In the genomic region with DNA sequence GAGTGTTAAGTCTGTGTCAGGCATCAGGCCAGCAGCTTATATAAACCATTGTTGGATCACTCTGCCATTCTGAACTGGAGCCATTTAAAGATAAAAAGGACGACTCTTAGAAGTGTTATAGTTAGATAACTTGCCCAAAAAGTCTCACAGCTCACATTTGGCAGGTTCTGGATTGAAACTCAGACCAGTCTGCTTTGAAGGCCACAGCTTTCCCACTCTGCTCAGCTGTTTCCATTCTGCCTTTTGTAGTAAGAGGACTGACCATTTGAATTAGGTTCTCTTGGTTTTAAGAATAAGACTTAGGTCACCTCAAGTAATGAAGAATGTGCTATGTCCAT, we compare ENCODE assay signal across 12 cellular contexts.
DNase-seq lines count a peak whose midpoint lies in the region; ATAC-seq and TF ChIP-seq lines count a peak whose summit lies in the region.
"Had no signal": no experiment of that assay in that cellular context is flagged by ENCODE, and none has a peak within 500 bp of the region (broad histone marks: within the 10 kb centered on the region; RNA-seq: fewer than 3 reads in every experiment).

No MANE protein-coding gene starts in this region.

- H3K4me2 ChIP-seq in hepatocyte = no peak overlapping the region

- no peak for TF ChIP-seq CTCF in hepatocyte (IDR thresholded peaks at IDR 0.05; ENCODE audit: poor library complexity)
- no peak for TF ChIP-seq CTCF in thyroid gland (IDR thresholded peaks at IDR 0.05)
- TF ChIP-seq CTCF in psoas muscle (IDR thresholded peaks at IDR 0.05) = no peak

- TF ChIP-seq POLR2A in thyroid gland (IDR thresholded peaks at IDR 0.05) = no peak

- H3K4me3 ChIP-seq in SJSA1 = no peak overlapping the region
- H3K4me3 ChIP-seq in hepatocyte = no peak overlapping the region
- no peak overlapping the region for H3K4me3 ChIP-seq in thyroid gland (replicated peaks in 1 of 3)
- no peak overlapping the region for H3K4me3 ChIP-seq in psoas muscle
- H3K4me3 ChIP-seq: adrenal gland, SK-N-MC had no signal

- H3K27me3 Mint-ChIP-seq in activated CD8-positive, alpha-beta memory T cell treated with anti-CD3 and anti-CD28 coated beads, Interleukin-2, amount 10 ng/mL, durations not matched to agents 7 days and 5 days = no peaks in the 10 kb centered on the region

- peaks cover 44% of the 10 kb centered on the region for H3K4me1 Mint-ChIP-seq in activated CD8-positive, alpha-beta memory T cell treated with anti-CD3 and anti-CD28 coated beads, Interleukin-2, amount 10 ng/mL, durations not matched to agents 7 days and 5 days

- intact Hi-C loops in thyroid gland (cut with DNase I) = no loop called here
- intact Hi-C loops in psoas muscle (cut with DNase I) = no loop called here

- no peaks in the 10 kb centered on the region for H4K20me1 ChIP-seq in hepatocyte (ENCODE audit: insufficient read depth, poor library complexity, severe bottlenecking)

- H3K9me3 Mint-ChIP-seq in activated CD8-positive, alpha-beta memory T cell treated with anti-CD3 and anti-CD28 coated beads, Interleukin-2, amount 10 ng/mL, durations not matched to agents 7 days and 5 days (ENCODE audit: low read depth) = no peaks in the 10 kb centered on the region
- H3K9me3 Mint-ChIP-seq: nephron progenitor cell had no signal

- ATAC-seq in activated CD8-positive, alpha-beta memory T cell treated with anti-CD3 and anti-CD28 coated beads, Interleukin-2, amount 10 ng/mL, durations not matched to agents 7 days and 5 days = no peak
- ATAC-seq in GM19328 (IDR thresholded peaks at IDR 0.05; ENCODE audit: unreplicated experiment) = no peak
- no peak for ATAC-seq in psoas muscle

- H3K9me3 ChIP-seq in SJSA1 (replicated peaks) (no peaks in the 10 kb centered on the region), hepatocyte (ENCODE audit: low read depth) (no peaks in the 10 kb centered on the region), thyroid gland (no peaks in the 10 kb centered on the region), psoas muscle (no peaks in the 10 kb centered on the region)
- H3K9me3 ChIP-seq: adrenal gland had no signal

- H3K36me3 Mint-ChIP-seq in activated CD8-positive, alpha-beta memory T cell treated with anti-CD3 and anti-CD28 coated beads, Interleukin-2, amount 10 ng/mL, durations not matched to agents 7 days and 5 days = no peaks in the 10 kb centered on the region

- H3K27ac ChIP-seq in SJSA1 (peak overlapping the region; percentile 78), hepatocyte (peak overlapping the region; percentile 78), thyroid gland (peak overlapping the region in 2 of 3 donors; percentile 27 to 41), psoas muscle (no peak overlapping the region)
- H3K27ac ChIP-seq: SK-N-MC had no signal

- peak overlapping the region; percentile 44 for H3K4me3 Mint-ChIP-seq in activated CD8-positive, alpha-beta memory T cell treated with anti-CD3 and anti-CD28 coated beads, Interleukin-2, amount 10 ng/mL, durations not matched to agents 7 days and 5 days
- H3K4me3 Mint-ChIP-seq: nephron progenitor cell had no signal

- H3K36me3 ChIP-seq in SJSA1 (0 out of 2 replicates have a peak, but pooled peaks cover 3% of the 10 kb centered on the region), hepatocyte (replicated peaks; ENCODE audit: insufficient read depth, low read depth) (no peaks in the 10 kb centered on the region), thyroid gland (no peaks in the 10 kb centered on the region), psoas muscle (ENCODE audit: insufficient read depth in 1 of 2, low read depth in 1 of 2) (no peaks in the 10 kb centered on the region)
- H3K36me3 ChIP-seq: adrenal gland had no signal

- no peak for DNase-seq in activated CD8-positive, alpha-beta memory T cell treated with anti-CD3 and anti-CD28 coated beads, Interleukin-2, amount 10 ng/mL, durations not matched to agents 7 days and 5 days
- DNase-seq in activated CD8-positive, alpha-beta memory T cell treated with anti-CD3 and anti-CD28 coated beads, Interleukin-2, amount 50 U/mL, for 4 hours = no peak
- DNase-seq in SJSA1 (ENCODE audit: low read depth in 1 of 2, low spot score in 2 of 2) (no peak), hepatocyte (ENCODE audit: low spot score) (no peak), thyroid gland (no peak), DMS79 treated with DMSO at 0.1 percent for 48 hours (lab: John Stamatoyannopoulos, UW) (no peak), psoas muscle (no peak)
- DNase-seq: NCI-H1417 treated with DMSO at 0.1 percent for 48 hours, nephron progenitor cell had no signal

- H3K4me1 ChIP-seq in SJSA1 (replicated peaks) = peaks cover 57% of the 10 kb centered on the region
- H3K4me1 ChIP-seq in hepatocyte (ENCODE audit: insufficient read depth) = peaks cover 18% of the 10 kb centered on the region
- peaks cover 6 to 16% of the 10 kb centered on the region in 2 donors for H3K4me1 ChIP-seq in thyroid gland
- H3K4me1 ChIP-seq in psoas muscle = no peaks in the 10 kb centered on the region

- peak overlapping the region; percentile 23 for H2AFZ ChIP-seq in hepatocyte

- no peaks in the 10 kb centered on the region for H3K27me3 ChIP-seq in SJSA1 (replicated peaks)
- H3K27me3 ChIP-seq in hepatocyte = no peaks in the 10 kb centered on the region
- H3K27me3 ChIP-seq in thyroid gland = no peaks in the 10 kb centered on the region
- H3K27me3 ChIP-seq in psoas muscle (ENCODE audit: insufficient read depth in 3 of 3, low read length in 2 of 3) = no peaks in the 10 kb centered on the region
- H3K27me3 ChIP-seq: adrenal gland had no signal

- CTCF ChIA-PET in activated CD8-positive, alpha-beta memory T cell treated with anti-CD3 and anti-CD28 coated beads, Interleukin-2, amount 10 ng/mL, durations not matched to agents 7 days and 5 days (lab: Charles Lee) = interaction anchor here (0.5 to 1.5 kb wide), 7 partner anchors 23 to 120 kb away, joined by 3 to 11 read pairs (median 3); no protein-coding TSS in a partner anchor

- no peaks in the 10 kb centered on the region for H3K9me2 ChIP-seq in hepatocyte (replicated peaks; ENCODE audit: insufficient read depth)

- 5% methylated on average over 1 of the region's 1 CpG for WGBS in hepatocyte (ENCODE audit: low lambda C conversion rate, missing lambda C conversion rate)
- 0 to 14% methylated on average over 1 of the region's 1 CpG for WGBS in thyroid gland, 2 donors
- WGBS in psoas muscle, 3 donors = 11 to 20% (median 13%) methylated on average over 1 of the region's 1 CpG

- no peaks in the 10 kb centered on the region for H3K79me2 ChIP-seq in hepatocyte

- H3K27ac Mint-ChIP-seq in activated CD8-positive, alpha-beta memory T cell treated with anti-CD3 and anti-CD28 coated beads, Interleukin-2, amount 10 ng/mL, durations not matched to agents 7 days and 5 days = peak overlapping the region; percentile 91
- H3K27ac Mint-ChIP-seq: nephron progenitor cell had no signal
